Comparison of ENCODE assay signal across 8 cellular contexts in the genomic region with DNA sequence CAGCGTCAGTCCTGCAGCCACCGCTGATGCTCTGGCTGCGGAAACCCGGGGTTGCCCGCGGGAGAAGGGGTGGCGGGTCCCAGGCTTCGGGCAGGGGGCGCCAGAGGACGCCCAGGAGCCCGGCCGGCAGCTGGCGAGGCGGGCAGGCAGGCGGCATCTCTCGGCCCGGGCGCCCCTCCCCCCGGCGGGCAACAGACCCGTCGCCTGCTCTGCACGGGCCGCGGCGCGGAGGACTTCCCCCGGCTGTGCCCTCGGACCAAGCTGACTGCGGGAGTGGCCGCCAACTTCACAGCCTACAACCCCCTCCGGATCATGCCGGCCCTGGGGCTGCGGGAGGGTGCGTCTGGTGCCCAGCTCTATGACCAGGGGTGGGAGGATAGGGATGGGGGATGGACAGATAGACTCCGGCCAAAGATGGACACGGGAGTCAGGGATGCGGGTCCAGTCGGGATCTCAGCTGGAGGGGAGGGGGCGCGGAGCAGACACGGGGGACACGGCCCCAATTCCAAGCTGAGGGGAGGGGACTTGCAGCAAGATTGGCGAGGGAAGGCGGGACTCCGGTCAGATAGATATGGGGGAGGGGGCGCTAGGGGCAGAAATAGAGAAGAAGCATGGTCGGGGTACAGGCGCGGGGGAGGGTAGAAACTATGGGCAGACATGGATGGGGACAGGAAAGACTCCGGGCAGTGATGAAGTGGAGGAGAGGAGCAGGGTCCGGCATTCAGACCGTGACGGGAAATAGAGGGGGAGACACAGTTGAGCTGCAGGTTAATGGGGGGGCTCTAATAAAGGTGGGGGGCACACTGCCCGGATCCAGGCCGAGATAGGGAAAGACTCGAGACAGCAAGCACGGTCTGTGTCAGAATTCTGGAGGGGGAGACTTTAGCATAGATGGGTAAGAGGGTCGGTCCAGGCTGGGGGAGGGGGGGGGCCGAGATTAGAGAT. TPM values are rescaled to one million over a fixed set of nuclear protein-coding genes. Genes with fewer than 3 reads are reported as not detected.
DNase-seq lines count a peak whose midpoint lies in the region; ATAC-seq and TF ChIP-seq lines count a peak whose summit lies in the region.

No MANE protein-coding gene starts in this region.

- no peak for TF ChIP-seq CTCF in activated B cell treated with CpG ODN at 0.5 μM for 24 hours (IDR thresholded peaks at IDR 0.05)
- peak; percentile 72 for TF ChIP-seq CTCF in kidney epithelial cell (IDR thresholded peaks at IDR 0.05; ENCODE audit: insufficient read depth, low read length, poor library complexity, severe bottlenecking)

- peaks cover 32% of the 10 kb centered on the region for H3K4me1 Mint-ChIP-seq in activated B cell treated with CpG ODN at 0.5 μM for 24 hours

- no peaks in the 10 kb centered on the region for H3K36me3 ChIP-seq in kidney epithelial cell (ENCODE audit: control insufficient read depth, insufficient read depth, low read length)

- no peaks in the 10 kb centered on the region for H3K9me3 Mint-ChIP-seq in activated B cell treated with CpG ODN at 0.5 μM for 24 hours

- H3K4me3 ChIP-seq in kidney epithelial cell (ENCODE audit: low read depth, low read length): peak overlapping the region; percentile 46

- CTCF ChIA-PET in activated B cell treated with CpG ODN at 0.5 μM for 24 hours (lab: Charles Lee): interaction anchor here (0.6 to 4.7 kb wide), 11 partner anchors 12 to 300 kb away, joined by 3 to 68 read pairs (median 5); partner anchors contain the start of gene PTP4A2

- POLR2A ChIA-PET in activated B cell treated with CpG ODN at 0.5 μM for 24 hours (lab: Charles Lee): interaction anchor here (0.6 to 4.3 kb wide), 6 partner anchors 18 to 488 kb away, joined by 4 to 41 read pairs (median 7); partner anchors contain the start of gene LCK

- H3K27me3 Mint-ChIP-seq in activated B cell treated with CpG ODN at 0.5 μM for 24 hours: peaks cover 3% of the 10 kb centered on the region

- ATAC-seq in activated B cell treated with CpG ODN at 0.5 μM for 24 hours (ENCODE audit: low read depth): peak; percentile 51

- peak overlapping the region; percentile 78 for H3K4me3 Mint-ChIP-seq in activated B cell treated with CpG ODN at 0.5 μM for 24 hours

- DNase-seq in NCI-H2029 (lab: John Stamatoyannopoulos, UW) (peak; percentile 24), NCI-H2029 treated with DMSO at 0.1 percent for 48 hours (lab: John Stamatoyannopoulos, UW) (no peak), NCI-H2171 treated with DMSO at 0.1 percent for 48 hours (lab: John Stamatoyannopoulos, UW) (peak; percentile 81), activated B cell treated with CpG ODN at 0.5 μM for 24 hours (peak; percentile 79), cerebellar cortex (ENCODE audit: low spot score) (peak; percentile 55), kidney epithelial cell (ENCODE audit: low read depth) (no peak), GF-D8 (lab: John Stamatoyannopoulos, UW) (no peak)
- DNase-seq in stimulated activated CD4-positive, alpha-beta T cell treated with anti-CD3 and anti-CD28 coated beads, Interleukin-1b, Interleukin-23, amount 100 ng/mL, for 1 hour (ENCODE audit: low read depth in 2 of 2): peak; percentile 37 to 53

- intact Hi-C loops in activated B cell treated with CpG ODN at 0.5 μM for 24 hours (cut with micrococcal nuclease): loop anchor here (2.0 to 5.0 kb wide), 3 partner anchors 174 to 300 kb away; partner anchors contain the start of gene PTP4A2

- H3K36me3 Mint-ChIP-seq in activated B cell treated with CpG ODN at 0.5 μM for 24 hours (ENCODE audit: low read depth): no peaks in the 10 kb centered on the region

- no peak overlapping the region for H3K27ac Mint-ChIP-seq in activated B cell treated with CpG ODN at 0.5 μM for 24 hours

- peaks cover 8% of the 10 kb centered on the region for H3K27me3 ChIP-seq in kidney epithelial cell (ENCODE audit: control insufficient read depth, insufficient read depth, low read length)

RNA-seq across cellular contexts. Expression of gene ADGRB2, which starts 1.1 kb away (rescaled TPM):
- total RNA-seq in activated B cell treated with CpG ODN at 0.5 μM for 24 hours (6.3 and 6.5 TPM in 2 replicates), kidney epithelial cell (1.5 and 2.6 TPM in 2 replicates)

RNA-seq across cellular contexts. Expression of gene SPOCD1, which starts 52.8 kb away (rescaled TPM):
- not detected in 2 replicates for total RNA-seq in activated B cell treated with CpG ODN at 0.5 μM for 24 hours
- 29.4 and 31.8 TPM in 2 replicates for total RNA-seq in kidney epithelial cell

RNA-seq across cellular contexts. Expression of gene COL16A1, which starts 59.2 kb away (rescaled TPM):
- total RNA-seq in activated B cell treated with CpG ODN at 0.5 μM for 24 hours (0.17 and 0.31 TPM in 2 replicates), kidney epithelial cell (9.2 and 10.8 TPM in 2 replicates)

Comparison
In these comparisons a context has a peak if more than half of its experiments do, and no peak if none do; other contexts are left out.
1. DNase-seq: peak in NCI-H2029 (single experiment), NCI-H2171 treated with DMSO at 0.1 percent for 48 hours (single experiment), activated B cell treated with CpG ODN at 0.5 μM for 24 hours (single experiment), cerebellar cortex (single experiment) and stimulated activated CD4-positive, alpha-beta T cell treated with anti-CD3 and anti-CD28 coated beads, Interleukin-1b, Interleukin-23, amount 100 ng/mL, for 1 hour (2 of 2); none in NCI-H2029 treated with DMSO at 0.1 percent for 48 hours (single experiment), kidney epithelial cell (single experiment) and GF-D8 (single experiment).
2. RNA of gene SPOCD1, which starts 52.8 kb away (total RNA-seq): 29.4 to 31.8 TPM in kidney epithelial cell; not detected in activated B cell treated with CpG ODN at 0.5 μM for 24 hours; every median in the first group is over 10 times any median in the second.